1 cellular context compared by ENCODE assay signal in genomic region chr4:185565696-185566095, GRCh38.
TF ChIP-seq lines count a peak whose summit lies in the region.

No MANE protein-coding gene starts in this region.

TF ChIP-seq in HepG2, 621 proteins besides CTCF, POLR2A, EP300 and RAD21:
- TF ChIP-seq CCDC6 (CRISPR knock-in tag; IDR thresholded peaks at IDR 0.05) (no peak), RXRA (CRISPR knock-in tag; IDR thresholded peaks at IDR 0.05) (no peak), ZSCAN21 (CRISPR knock-in tag; IDR thresholded peaks at IDR 0.05; ENCODE audit: borderline replicate concordance) (no peak)
